In the genomic region with DNA sequence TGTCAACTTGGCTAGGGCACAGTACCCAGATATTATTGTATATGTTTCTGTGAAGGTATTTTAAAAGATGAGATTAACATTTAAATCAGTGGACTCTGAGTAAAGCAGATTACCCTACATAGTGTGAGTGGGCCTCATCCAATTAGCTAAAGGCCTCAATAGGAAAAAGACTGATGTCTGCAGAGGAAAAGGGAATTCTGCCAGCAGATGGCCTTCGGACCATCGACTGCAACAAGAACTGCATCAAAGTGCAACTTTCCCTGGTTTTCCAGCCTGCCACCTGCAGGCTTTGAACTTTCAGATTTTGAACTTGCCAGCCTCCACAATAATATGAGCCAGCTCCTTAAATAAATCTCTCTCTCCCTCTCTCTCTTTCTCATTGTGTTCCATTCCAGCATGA, we compare ENCODE assay signal across 1 cellular context.
TF ChIP-seq lines count a peak whose summit lies in the region.

No MANE protein-coding gene starts in this region.

TF ChIP-seq in GM23338, 12 proteins besides CTCF, POLR2A, EP300 and RAD21 (continued from another document):
- TF ChIP-seq, protein P1, sequence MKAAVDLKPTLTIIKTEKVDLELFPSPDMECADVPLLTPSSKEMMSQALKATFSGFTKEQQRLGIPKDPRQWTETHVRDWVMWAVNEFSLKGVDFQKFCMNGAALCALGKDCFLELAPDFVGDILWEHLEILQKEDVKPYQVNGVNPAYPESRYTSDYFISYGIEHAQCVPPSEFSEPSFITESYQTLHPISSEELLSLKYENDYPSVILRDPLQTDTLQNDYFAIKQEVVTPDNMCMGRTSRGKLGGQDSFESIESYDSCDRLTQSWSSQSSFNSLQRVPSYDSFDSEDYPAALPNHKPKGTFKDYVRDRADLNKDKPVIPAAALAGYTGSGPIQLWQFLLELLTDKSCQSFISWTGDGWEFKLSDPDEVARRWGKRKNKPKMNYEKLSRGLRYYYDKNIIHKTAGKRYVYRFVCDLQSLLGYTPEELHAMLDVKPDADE (IDR thresholded peaks at IDR 0.05) = no peak
- TF ChIP-seq, protein P2, sequence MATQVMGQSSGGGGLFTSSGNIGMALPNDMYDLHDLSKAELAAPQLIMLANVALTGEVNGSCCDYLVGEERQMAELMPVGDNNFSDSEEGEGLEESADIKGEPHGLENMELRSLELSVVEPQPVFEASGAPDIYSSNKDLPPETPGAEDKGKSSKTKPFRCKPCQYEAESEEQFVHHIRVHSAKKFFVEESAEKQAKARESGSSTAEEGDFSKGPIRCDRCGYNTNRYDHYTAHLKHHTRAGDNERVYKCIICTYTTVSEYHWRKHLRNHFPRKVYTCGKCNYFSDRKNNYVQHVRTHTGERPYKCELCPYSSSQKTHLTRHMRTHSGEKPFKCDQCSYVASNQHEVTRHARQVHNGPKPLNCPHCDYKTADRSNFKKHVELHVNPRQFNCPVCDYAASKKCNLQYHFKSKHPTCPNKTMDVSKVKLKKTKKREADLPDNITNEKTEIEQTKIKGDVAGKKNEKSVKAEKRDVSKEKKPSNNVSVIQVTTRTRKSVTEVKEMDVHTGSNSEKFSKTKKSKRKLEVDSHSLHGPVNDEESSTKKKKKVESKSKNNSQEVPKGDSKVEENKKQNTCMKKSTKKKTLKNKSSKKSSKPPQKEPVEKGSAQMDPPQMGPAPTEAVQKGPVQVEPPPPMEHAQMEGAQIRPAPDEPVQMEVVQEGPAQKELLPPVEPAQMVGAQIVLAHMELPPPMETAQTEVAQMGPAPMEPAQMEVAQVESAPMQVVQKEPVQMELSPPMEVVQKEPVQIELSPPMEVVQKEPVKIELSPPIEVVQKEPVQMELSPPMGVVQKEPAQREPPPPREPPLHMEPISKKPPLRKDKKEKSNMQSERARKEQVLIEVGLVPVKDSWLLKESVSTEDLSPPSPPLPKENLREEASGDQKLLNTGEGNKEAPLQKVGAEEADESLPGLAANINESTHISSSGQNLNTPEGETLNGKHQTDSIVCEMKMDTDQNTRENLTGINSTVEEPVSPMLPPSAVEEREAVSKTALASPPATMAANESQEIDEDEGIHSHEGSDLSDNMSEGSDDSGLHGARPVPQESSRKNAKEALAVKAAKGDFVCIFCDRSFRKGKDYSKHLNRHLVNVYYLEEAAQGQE (IDR thresholded peaks at IDR 0.05; ENCODE audit: unreplicated experiment) = no peak
- TF ChIP-seq EZH2phosphoT487 (IDR thresholded peaks at IDR 0.05; ENCODE audit: unreplicated experiment) (no peak), NANOG (IDR thresholded peaks at IDR 0.05; ENCODE audit: borderline replicate concordance) (no peak), POLR2AphosphoS5 (IDR thresholded peaks at IDR 0.05; ENCODE audit: low read depth) (no peak), EZH2 (IDR thresholded peaks at IDR 0.05; ENCODE audit: low read depth, unreplicated experiment) (no peak), CREB1 (CRISPR knock-in tag; IDR thresholded peaks at IDR 0.05; ENCODE audit: low read depth) (no peak), JUNB (IDR thresholded peaks at IDR 0.05; ENCODE audit: unreplicated experiment) (no peak), ZNF331 (CRISPR knock-in tag; IDR thresholded peaks at IDR 0.05; ENCODE audit: low read depth) (no peak)
TF ChIP-seq in GM23338: peak in this region for 0.
